ENCODE assay signal across 14 cellular contexts in genomic region chr5:79727722-79728355, GRCh38.
"Had no signal": no experiment of that assay in that cellular context is flagged by ENCODE, and none has a peak within 500 bp of the region (broad histone marks: within the 10 kb centered on the region; RNA-seq: fewer than 3 reads in every experiment).

No MANE protein-coding gene starts in this region.

- H3K27ac ChIP-seq: adrenal gland, testis had no signal

- H3K9me3 ChIP-seq: adrenal gland, testis had no signal

- DNase-seq: activated CD4-positive, alpha-beta T cell treated with anti-CD3 and anti-CD28 coated beads, Interleukin-2, amount 10 ng/mL, durations not matched to agents 7 days and 5 days; activated CD4-positive, CD25-positive, alpha-beta regulatory T cell; activated naive CD4-positive, alpha-beta T cell treated with anti-CD3 and anti-CD28 coated beads for 36 hours; activated T-cell treated with anti-CD3 and anti-CD28 coated beads for 4 hours; adrenal gland; cortex of kidney; effector CD8-positive, alpha-beta T cell; mesenchymal stem cell; nephron progenitor cell; stimulated activated CD4-positive, alpha-beta T cell treated with anti-CD3 and anti-CD28 coated beads, Interleukin-4, amount 100 ng/mL, for 1 hour; stimulated activated naive CD8-positive, alpha-beta T cell treated with anti-CD3 and anti-CD28 coated beads, Interleukin-15, amount 100 ng/mL, for 72 hours; testis had no signal

- ATAC-seq: activated T-helper 17 cell treated with anti-CD3 and anti-CD28 coated beads, Interleukin-2, amount 50 U/mL, for 72 hours had no signal

- H3K4me1 ChIP-seq: adrenal gland, testis had no signal

- H3K4me3 ChIP-seq: adrenal gland, testis had no signal

- H3K27me3 ChIP-seq: adrenal gland, testis had no signal

- FAIRE-seq: TTC549 had no signal

- H3K36me3 ChIP-seq: adrenal gland had no signal
